Comparison of ENCODE assay signal across 8 cellular contexts in genomic region chr12:75478395-75478794, GRCh38. TPM values are rescaled to one million over a fixed set of nuclear protein-coding genes. Genes with fewer than 3 reads are reported as not detected.
DNase-seq lines count a peak whose midpoint lies in the region; TF ChIP-seq lines count a peak whose summit lies in the region.

No MANE protein-coding gene starts in this region.

- in situ Hi-C loops in brain microvascular endothelial cell (cut with HindIII; ENCODE audit: low pct_ligation_motif_present, low sequenced_read_pairs), result no loop called here

- peaks cover 0 to 2% (median under 1%) of the 10 kb centered on the region in 3 donors for H3K9me3 Mint-ChIP-seq in IgD-negative memory B cell

- H3K4me3 ChIP-seq in brain microvascular endothelial cell (ENCODE audit: low read depth, low read length), result no peak overlapping the region

- H3K27ac Mint-ChIP-seq in IgD-negative memory B cell, result peak overlapping the region; percentile 97 to 99 (median 98)

- H3K27me3 Mint-ChIP-seq in IgD-negative memory B cell, result no peaks in the 10 kb centered on the region

- peak; percentile 31 for DNase-seq in activated CD4-positive, alpha-beta T cell treated with anti-CD3 and anti-CD28 coated beads for 48 hours
- DNase-seq in activated CD4-positive, alpha-beta T cell treated with anti-CD3 and anti-CD28 coated beads, Interleukin-2, amount 50 U/mL, for 1 hour, result no peak
- DNase-seq in brain microvascular endothelial cell (peak; percentile 63), NCI-H524 treated with DMSO at 0.1 percent for 48 hours (lab: John Stamatoyannopoulos, UW) (no peak), NCI-H2107 treated with DMSO at 0.1 percent for 48 hours (lab: John Stamatoyannopoulos, UW; ENCODE audit: unreplicated experiment) (no peak), UCSD-AML1 (lab: John Stamatoyannopoulos, UW; ENCODE audit: unreplicated experiment) (no peak)
- peak in 2 of 3 donors; percentile 16 to 23 for DNase-seq in stimulated activated CD4-positive, alpha-beta T cell treated with anti-CD3 and anti-CD28 coated beads, TNF-alpha, amount 100 ng/mL, for 48 hours (ENCODE audit: low read depth in 3 of 3)

- no peaks in the 10 kb centered on the region for H3K27me3 ChIP-seq in brain microvascular endothelial cell (replicated peaks)

- peak overlapping the region; percentile 6 for H3K27ac ChIP-seq in brain microvascular endothelial cell

- no peaks in the 10 kb centered on the region for H3K36me3 Mint-ChIP-seq in IgD-negative memory B cell

- H3K36me3 ChIP-seq in brain microvascular endothelial cell (replicated peaks), result peaks cover 7% of the 10 kb centered on the region

- TF ChIP-seq CTCF in brain microvascular endothelial cell (IDR thresholded peaks at IDR 0.05; ENCODE audit: low read depth, low read length, missing control alignments), result no peak

- peaks cover 35 to 62% (median 50%) of the 10 kb centered on the region in 3 donors for H3K4me1 Mint-ChIP-seq in IgD-negative memory B cell

- peak overlapping the region; percentile 18 to 100 (median 77) for H3K4me3 Mint-ChIP-seq in IgD-negative memory B cell

RNA-seq across cellular contexts. Expression of gene GLIPR1, which starts 2.2 kb away (rescaled TPM):
- 147 TPM for polyA plus RNA-seq in IgD-negative memory B cell

RNA-seq across cellular contexts. Expression of gene KRR1, which starts 33.0 kb away (rescaled TPM):
- 63.8 TPM for polyA plus RNA-seq in IgD-negative memory B cell

Comparison
In these comparisons a context has a peak if more than half of its experiments do, and no peak if none do; other contexts are left out.
1. DNase-seq: peak in activated CD4-positive, alpha-beta T cell treated with anti-CD3 and anti-CD28 coated beads for 48 hours (single experiment), brain microvascular endothelial cell (single experiment) and stimulated activated CD4-positive, alpha-beta T cell treated with anti-CD3 and anti-CD28 coated beads, TNF-alpha, amount 100 ng/mL, for 48 hours (2 of 3); none in activated CD4-positive, alpha-beta T cell treated with anti-CD3 and anti-CD28 coated beads, Interleukin-2, amount 50 U/mL, for 1 hour (single experiment), NCI-H524 treated with DMSO at 0.1 percent for 48 hours (single experiment), NCI-H2107 treated with DMSO at 0.1 percent for 48 hours (single experiment) and UCSD-AML1 (single experiment).